Comparison of ENCODE assay signal across 9 cellular contexts in genomic region chr7:156780724-156781455, GRCh38.
DNase-seq lines count a peak whose midpoint lies in the region; ATAC-seq and TF ChIP-seq lines count a peak whose summit lies in the region.
"Had no signal": no experiment of that assay in that cellular context is flagged by ENCODE, and none has a peak within 500 bp of the region (broad histone marks: within the 10 kb centered on the region; RNA-seq: fewer than 3 reads in every experiment).

No MANE protein-coding gene starts in this region.

- H3K23me2 ChIP-seq in H9 (ENCODE audit: insufficient read length, low read depth, low read length, poor library complexity, severe bottlenecking) = no peaks in the 10 kb centered on the region

- CTCF ChIA-PET in activated B cell treated with CpG ODN at 0.5 μM for 24 hours (lab: Charles Lee) = interaction anchor here (0.7 kb wide), 1 partner anchor 17 kb away, joined by 3 read pairs; no protein-coding TSS in a partner anchor

- peaks cover 38% of the 10 kb centered on the region for H3K4me1 Mint-ChIP-seq in activated B cell treated with CpG ODN at 0.5 μM for 24 hours
- H3K4me1 Mint-ChIP-seq in H9 = peaks cover 2 to 8% of the 10 kb centered on the region in 2 experiments; a peak in 2 of 4 replicates

- intact Hi-C loops in activated B cell treated with CpG ODN at 0.5 μM for 24 hours (cut with micrococcal nuclease) (loop anchor here (2.0 to 5.0 kb wide), 2 partner anchors 111 to 140 kb away; partner anchors contain the start of genes LMBR1 and RNF32), posterior cingulate gyrus (cut with DNase I) (no loop called here)

- TF ChIP-seq CTCF in activated B cell treated with CpG ODN at 0.5 μM for 24 hours (IDR thresholded peaks at IDR 0.05) (no peak), H9 (conservative IDR thresholded peaks at IDR 0.05) (no peak)

- H2AK5ac ChIP-seq in H9 (ENCODE audit: insufficient read length, low read length) = no peak overlapping the region

- H2BK20ac ChIP-seq in H9 (ENCODE audit: low read depth, low read length, poor library complexity, severe bottlenecking) = no peak overlapping the region

- no peaks in the 10 kb centered on the region for H3K27me3 ChIP-seq in H9 (ENCODE audit: insufficient read depth, low read length)

- no peak overlapping the region for H3K4ac ChIP-seq in H9 (ENCODE audit: low read depth, low read length)

- no CpG with 5 or more reads among the region's 4 CpGs for WGBS in H9 (ENCODE audit: extremely low coverage, insufficient read length, low lambda C conversion rate)

- no peak overlapping the region for H2AFZ ChIP-seq in H9 (ENCODE audit: low read length)

- H3K27me3 Mint-ChIP-seq in activated B cell treated with CpG ODN at 0.5 μM for 24 hours (no peaks in the 10 kb centered on the region), H9 (ENCODE audit: low read depth) (no peaks in the 10 kb centered on the region)

- peaks cover 7% of the 10 kb centered on the region for H3K9me3 Mint-ChIP-seq in activated B cell treated with CpG ODN at 0.5 μM for 24 hours
- no peaks in the 10 kb centered on the region; a peak in 1 of 5 replicates for H3K9me3 Mint-ChIP-seq in H9
- H3K9me3 Mint-ChIP-seq: mesothelial cell of epicardium had no signal

- no peak overlapping the region for H3K14ac ChIP-seq in H9 (ENCODE audit: insufficient read depth, low read length)

- no peaks in the 10 kb centered on the region for H3K79me1 ChIP-seq in H9 (ENCODE audit: insufficient read depth, low read depth, low read length, poor library complexity, severe bottlenecking)

- ATAC-seq in GM18502 (IDR thresholded peaks at IDR 0.05; ENCODE audit: poor library complexity, unreplicated experiment) = peak; percentile 94
- peak; percentile 95 for ATAC-seq in GM21390 (IDR thresholded peaks at IDR 0.05; ENCODE audit: unreplicated experiment)
- ATAC-seq in HG03354 (IDR thresholded peaks at IDR 0.05; ENCODE audit: poor library complexity, severe bottlenecking, unreplicated experiment) = peak; percentile 95
- peak; percentile 97 for ATAC-seq in activated B cell treated with CpG ODN at 0.5 μM for 24 hours (ENCODE audit: low read depth)

- H2BK12ac ChIP-seq in H9 (ENCODE audit: insufficient read length, low read depth, low read length) = no peak overlapping the region

- no peak overlapping the region for H3K27ac ChIP-seq in H9 (ENCODE audit: insufficient read length, low read depth, low read length)

- H3K9ac ChIP-seq in H9 (ENCODE audit: extremely low read depth, insufficient read length, low read length) = no peak overlapping the region

- POLR2A ChIA-PET in activated B cell treated with CpG ODN at 0.5 μM for 24 hours (lab: Charles Lee) = interaction anchor here (1.9 kb wide), 1 partner anchor 140 kb away, joined by 6 read pairs; the partner anchor contains the start of gene RNF32

- no peak overlapping the region for H3T11ph ChIP-seq in H9 (ENCODE audit: low read length)

- no peak overlapping the region for H4K8ac ChIP-seq in H9 (replicated peaks; ENCODE audit: insufficient read length, low read depth, low read length)

- H3K23ac ChIP-seq in H9 (ENCODE audit: insufficient read length, low read depth, low read length) = no peak overlapping the region

- no peaks in the 10 kb centered on the region for H3K9me3 ChIP-seq in H9 (ENCODE audit: control insufficient read depth, low read depth, low read length)

- DNase-seq in activated B cell treated with CpG ODN at 0.5 μM for 24 hours = no peak
- no peak for DNase-seq in H9
- no peak for DNase-seq in DMS153 treated with DMSO at 0.1 percent for 48 hours (lab: John Stamatoyannopoulos, UW; ENCODE audit: unreplicated experiment)
- no peak for DNase-seq in posterior cingulate gyrus
- DNase-seq in NCI-H82 treated with DMSO at 0.1 percent for 48 hours (lab: John Stamatoyannopoulos, UW; ENCODE audit: unreplicated experiment) = no peak

- H3K79me2 ChIP-seq in H9 (ENCODE audit: insufficient read depth, low read length) = no peaks in the 10 kb centered on the region

- no peak overlapping the region for H2BK120ac ChIP-seq in H9 (ENCODE audit: low read depth, low read length, poor library complexity, severe bottlenecking)

- H3K27ac Mint-ChIP-seq in activated B cell treated with CpG ODN at 0.5 μM for 24 hours (peak overlapping the region; percentile 78), H9 (no peak overlapping the region)
- H3K27ac Mint-ChIP-seq: mesothelial cell of epicardium had no signal

- H3K4me3 Mint-ChIP-seq in activated B cell treated with CpG ODN at 0.5 μM for 24 hours (peak overlapping the region; percentile 35), H9 (no peak overlapping the region)
- H3K4me3 Mint-ChIP-seq: mesothelial cell of epicardium had no signal

- H4K5ac ChIP-seq in H9 (ENCODE audit: insufficient read length, low read depth, low read length) = no peak overlapping the region

- H3K18ac ChIP-seq in H9 (ENCODE audit: insufficient read length, low read depth, low read length) = no peak overlapping the region

- H2BK15ac ChIP-seq in H9 (ENCODE audit: low read depth, low read length) = no peak overlapping the region

- H4K91ac ChIP-seq in H9 (ENCODE audit: insufficient read length, low read depth, low read length) = no peak overlapping the region

- H4K20me1 ChIP-seq in H9 (ENCODE audit: control insufficient read depth, insufficient read depth, insufficient read length) = no peaks in the 10 kb centered on the region

- H3K4me2 ChIP-seq in H9 (ENCODE audit: insufficient read depth, insufficient read length, low read length) = no peak overlapping the region

- H2BK5ac ChIP-seq in H9 (ENCODE audit: insufficient read length, low read length) = no peak overlapping the region

- no peaks in the 10 kb centered on the region for H3K4me1 ChIP-seq in H9 (ENCODE audit: insufficient read depth, low read length)

- H3K56ac ChIP-seq in H9 (ENCODE audit: insufficient read length, low read depth, low read length) = no peak overlapping the region

- peaks cover 15% of the 10 kb centered on the region for H3K36me3 Mint-ChIP-seq in activated B cell treated with CpG ODN at 0.5 μM for 24 hours (ENCODE audit: low read depth)
- peaks cover 2 to 11% (median 4%) of the 10 kb centered on the region in 3 experiments; a peak in 3 of 7 replicates for H3K36me3 Mint-ChIP-seq in H9 (ENCODE audit: insufficient read depth in 1 of 3, low read depth in 3 of 3)
